Comparison of ENCODE assay signal across 25 cellular contexts in genomic region chr21:45838636-45839035, GRCh38.
"Had no signal": no experiment of that assay in that cellular context is flagged by ENCODE, and none has a peak within 500 bp of the region (broad histone marks: within the 10 kb centered on the region; RNA-seq: fewer than 3 reads in every experiment).

No MANE protein-coding gene starts in this region.

- H3K27ac ChIP-seq: cardiac muscle cell, gastroesophageal sphincter, heart right ventricle, ovary, psoas muscle, skin epidermis, suprapubic skin, transverse colon, uterus had no signal

- H3K4me1 Mint-ChIP-seq: activated CD4-positive, alpha-beta memory T cell treated with anti-CD3 and anti-CD28 coated beads, Interleukin-2, amount 10 ng/mL, durations not matched to agents 7 days and 5 days; activated CD8-positive, alpha-beta memory T cell treated with anti-CD3 and anti-CD28 coated beads, Interleukin-2, amount 10 ng/mL, durations not matched to agents 7 days and 5 days; activated naive CD8-positive, alpha-beta T cell treated with anti-CD3 and anti-CD28 coated beads, Interleukin-2, amount 10 ng/mL, durations not matched to agents 7 days and 5 days; activated T-helper 17 cell treated with anti-CD3 and anti-CD28 coated beads, Interleukin-2, amount 50 U/mL, for 72 hours; immature natural killer cell; memory B cell; naive B cell; stimulated activated naive CD8-positive, alpha-beta T cell treated with anti-CD3 and anti-CD28 coated beads, Interleukin-15, amount 100 ng/mL, for 72 hours; T-cell had no signal

- H3K4me1 ChIP-seq: gastroesophageal sphincter, psoas muscle, suprapubic skin, transverse colon, uterus had no signal

- H3K27ac Mint-ChIP-seq: activated CD4-positive, alpha-beta memory T cell treated with anti-CD3 and anti-CD28 coated beads, Interleukin-2, amount 10 ng/mL, durations not matched to agents 7 days and 5 days; activated CD8-positive, alpha-beta memory T cell treated with anti-CD3 and anti-CD28 coated beads, Interleukin-2, amount 10 ng/mL, durations not matched to agents 7 days and 5 days; activated naive CD8-positive, alpha-beta T cell treated with anti-CD3 and anti-CD28 coated beads, Interleukin-2, amount 10 ng/mL, durations not matched to agents 7 days and 5 days; immature natural killer cell; memory B cell; stimulated activated naive CD8-positive, alpha-beta T cell treated with anti-CD3 and anti-CD28 coated beads, Interleukin-15, amount 100 ng/mL, for 72 hours; T-cell had no signal

- H3K36me3 Mint-ChIP-seq: activated naive CD8-positive, alpha-beta T cell treated with anti-CD3 and anti-CD28 coated beads, Interleukin-2, amount 10 ng/mL, durations not matched to agents 7 days and 5 days had no signal

- H3K4me3 ChIP-seq: cardiac muscle cell, dorsolateral prefrontal cortex, gastroesophageal sphincter, heart right ventricle, ovary, psoas muscle, skin epidermis, suprapubic skin, transverse colon, uterus had no signal

- H3K9me3 ChIP-seq: suprapubic skin, uterus had no signal

- H3K27me3 Mint-ChIP-seq: memory B cell; stimulated activated naive CD8-positive, alpha-beta T cell treated with anti-CD3 and anti-CD28 coated beads, Interleukin-15, amount 100 ng/mL, for 72 hours had no signal

- DNase-seq: activated CD4-positive, alpha-beta memory T cell treated with anti-CD3 and anti-CD28 coated beads, Interleukin-2, amount 10 ng/mL, durations not matched to agents 7 days and 5 days; activated CD4-positive, alpha-beta T cell treated with anti-CD3 and anti-CD28 coated beads for 48 hours; activated CD4-positive, CD25-positive, alpha-beta regulatory T cell; activated CD8-positive, alpha-beta memory T cell treated with anti-CD3 and anti-CD28 coated beads, Interleukin-2, amount 10 ng/mL, durations not matched to agents 7 days and 5 days; activated naive CD4-positive, alpha-beta T cell; activated naive CD8-positive, alpha-beta T cell treated with anti-CD3 and anti-CD28 coated beads, Interleukin-2, amount 10 ng/mL, durations not matched to agents 7 days and 5 days; heart right ventricle; immature natural killer cell; naive B cell; ovary; psoas muscle; right cardiac atrium; stimulated activated naive CD8-positive, alpha-beta T cell treated with anti-CD3 and anti-CD28 coated beads, Interleukin-15, amount 100 ng/mL, for 72 hours; T-cell; T-helper 9 cell; transverse colon; uterus had no signal

- H3K36me3 ChIP-seq: cardiac muscle cell, gastroesophageal sphincter, heart right ventricle, ovary, suprapubic skin, transverse colon, uterus had no signal

- ATAC-seq: activated CD8-positive, alpha-beta memory T cell treated with anti-CD3 and anti-CD28 coated beads, Interleukin-2, amount 10 ng/mL, durations not matched to agents 7 days and 5 days; activated T-helper 17 cell treated with anti-CD3 and anti-CD28 coated beads, Interleukin-2, amount 50 U/mL, for 72 hours; gastroesophageal sphincter; heart right ventricle; psoas muscle; right cardiac atrium; stimulated activated naive CD8-positive, alpha-beta T cell treated with anti-CD3 and anti-CD28 coated beads, Interleukin-15, amount 100 ng/mL, for 72 hours; T-cell had no signal

- H3K27me3 ChIP-seq: cardiac muscle cell, dorsolateral prefrontal cortex, gastroesophageal sphincter, heart right ventricle, ovary, suprapubic skin, transverse colon, uterus had no signal

- H3K4me3 Mint-ChIP-seq: activated CD4-positive, alpha-beta memory T cell treated with anti-CD3 and anti-CD28 coated beads, Interleukin-2, amount 10 ng/mL, durations not matched to agents 7 days and 5 days; activated CD8-positive, alpha-beta memory T cell treated with anti-CD3 and anti-CD28 coated beads, Interleukin-2, amount 10 ng/mL, durations not matched to agents 7 days and 5 days; activated naive CD8-positive, alpha-beta T cell treated with anti-CD3 and anti-CD28 coated beads, Interleukin-2, amount 10 ng/mL, durations not matched to agents 7 days and 5 days; activated T-helper 17 cell treated with anti-CD3 and anti-CD28 coated beads, Interleukin-2, amount 50 U/mL, for 72 hours; immature natural killer cell; memory B cell; naive B cell; neural crest cell; stimulated activated naive CD8-positive, alpha-beta T cell treated with anti-CD3 and anti-CD28 coated beads, Interleukin-15, amount 100 ng/mL, for 72 hours; T-cell had no signal
